In genomic region chr17:40482722-40483121, GRCh38 we compare ENCODE assay signal across 16 cellular contexts. TPM values are rescaled to one million over a fixed set of nuclear protein-coding genes. Genes with fewer than 3 reads are reported as not detected.
DNase-seq lines count a peak whose midpoint lies in the region; ATAC-seq and TF ChIP-seq lines count a peak whose summit lies in the region.
"Had no signal": no experiment of that assay in that cellular context is flagged by ENCODE, and none has a peak within 500 bp of the region (broad histone marks: within the 10 kb centered on the region; RNA-seq: fewer than 3 reads in every experiment).

No MANE protein-coding gene starts in this region.

- H3K36me3 Mint-ChIP-seq in activated CD4-positive, alpha-beta T cell treated with anti-CD3 and anti-CD28 coated beads, Interleukin-2, amount 10 ng/mL, durations not matched to agents 7 days and 5 days (ENCODE audit: low read depth), result peaks cover 11% of the 10 kb centered on the region

- no peaks in the 10 kb centered on the region for H3K9me3 Mint-ChIP-seq in activated CD4-positive, alpha-beta T cell treated with anti-CD3 and anti-CD28 coated beads, Interleukin-2, amount 10 ng/mL, durations not matched to agents 7 days and 5 days

- intact Hi-C loops in breast epithelium (cut with DNase I; ENCODE audit: low total_unique reads), result no loop called here

- peaks cover 5 to 11% of the 10 kb centered on the region in 2 donors for H3K4me1 ChIP-seq in breast epithelium
- peaks cover 32% of the 10 kb centered on the region for H3K4me1 ChIP-seq in osteoblast (ENCODE audit: insufficient read depth, low read length)
- H3K4me1 ChIP-seq: adrenal gland, right lobe of liver had no signal

- H3K27ac Mint-ChIP-seq in activated CD4-positive, alpha-beta T cell treated with anti-CD3 and anti-CD28 coated beads, Interleukin-2, amount 10 ng/mL, durations not matched to agents 7 days and 5 days, result peak overlapping the region; percentile 98

- no peak for ATAC-seq in HG02852 (IDR thresholded peaks at IDR 0.05; ENCODE audit: unreplicated experiment)
- ATAC-seq: right lobe of liver had no signal

- H3K4me2 ChIP-seq in osteoblast (ENCODE audit: insufficient read depth, low read length), result no peak overlapping the region

- no peak for DNase-seq in activated CD4-positive, alpha-beta T cell treated with anti-CD3 and anti-CD28 coated beads, Interleukin-2, amount 10 ng/mL, durations not matched to agents 7 days and 5 days
- no peak for DNase-seq in activated CD4-positive, alpha-beta T cell treated with anti-CD3 and anti-CD28 coated beads for 1 hour
- DNase-seq in SW480 (ENCODE audit: low spot score) (peak; percentile 76), breast epithelium (ENCODE audit: low spot score in 2 of 2) (no peak), osteoblast (ENCODE audit: insufficient read length, low spot score, missing footprints) (peak; percentile 79), cerebellar nuclear complex (lab: John Stamatoyannopoulos, UW) (no peak), ureter (ENCODE audit: low spot score) (no peak)
- DNase-seq: activated CD8-positive, alpha-beta memory T cell treated with anti-CD3 and anti-CD28 coated beads, Interleukin-2, amount 50 U/mL, for 48 hours; adrenal gland; COR-L47; NCI-H1436; right lobe of liver; stimulated activated CD4-positive, alpha-beta T cell treated with anti-CD3 and anti-CD28 coated beads, Interleukin-2, amount 100 ng/mL, for 24 hours had no signal

- H3K27me3 ChIP-seq in breast epithelium (no peaks in the 10 kb centered on the region), osteoblast (ENCODE audit: insufficient read depth, low read length) (no peaks in the 10 kb centered on the region)
- H3K27me3 ChIP-seq: adrenal gland, right lobe of liver, tibial nerve had no signal

- peaks cover 93% of the 10 kb centered on the region for H3K4me1 Mint-ChIP-seq in activated CD4-positive, alpha-beta T cell treated with anti-CD3 and anti-CD28 coated beads, Interleukin-2, amount 10 ng/mL, durations not matched to agents 7 days and 5 days

- H3K4me3 Mint-ChIP-seq in activated CD4-positive, alpha-beta T cell treated with anti-CD3 and anti-CD28 coated beads, Interleukin-2, amount 10 ng/mL, durations not matched to agents 7 days and 5 days, result no peak overlapping the region

- CTCF ChIA-PET in activated CD4-positive, alpha-beta T cell treated with anti-CD3 and anti-CD28 coated beads, Interleukin-2, amount 10 ng/mL, durations not matched to agents 7 days and 5 days (lab: Charles Lee), result interaction anchor here (0.6 to 1.2 kb wide), 3 partner anchors 17 to 335 kb away, joined by 3 read pairs; no protein-coding TSS in a partner anchor

- no peaks in the 10 kb centered on the region for H3K27me3 Mint-ChIP-seq in activated CD4-positive, alpha-beta T cell treated with anti-CD3 and anti-CD28 coated beads, Interleukin-2, amount 10 ng/mL, durations not matched to agents 7 days and 5 days

- H3K36me3 ChIP-seq in breast epithelium, result no peaks in the 10 kb centered on the region
- no peaks in the 10 kb centered on the region for H3K36me3 ChIP-seq in osteoblast (ENCODE audit: insufficient read depth, low read length)
- H3K36me3 ChIP-seq: adrenal gland, right lobe of liver, tibial nerve had no signal

- TF ChIP-seq CTCF in breast epithelium (IDR thresholded peaks at IDR 0.05) (no peak), osteoblast (IDR thresholded peaks at IDR 0.05; ENCODE audit: extremely low read depth, low read depth, low read length) (no peak)

- H3K9me3 ChIP-seq in breast epithelium, result no peaks in the 10 kb centered on the region
- no peaks in the 10 kb centered on the region for H3K9me3 ChIP-seq in osteoblast (ENCODE audit: low read depth, low read length)
- H3K9me3 ChIP-seq: adrenal gland, right lobe of liver, tibial nerve had no signal

- H4K20me1 ChIP-seq in osteoblast (ENCODE audit: insufficient read depth, low read length), result no peaks in the 10 kb centered on the region

- H3K79me2 ChIP-seq in osteoblast (ENCODE audit: insufficient read depth, low read length), result no peaks in the 10 kb centered on the region

- TF ChIP-seq POLR2A in breast epithelium (IDR thresholded peaks at IDR 0.05), result no peak

- H3K4me3 ChIP-seq in breast epithelium, result no peak overlapping the region
- H3K4me3 ChIP-seq in osteoblast (ENCODE audit: insufficient read depth, low read length), result no peak overlapping the region
- H3K4me3 ChIP-seq: adrenal gland, right lobe of liver, tibial nerve had no signal

- POLR2A ChIA-PET in activated CD4-positive, alpha-beta T cell treated with anti-CD3 and anti-CD28 coated beads, Interleukin-2, amount 10 ng/mL, durations not matched to agents 7 days and 5 days (lab: Charles Lee), result no interaction called here

- H2AFZ ChIP-seq in osteoblast (ENCODE audit: low read length), result no peak overlapping the region

- H3K27ac ChIP-seq in breast epithelium, result peak overlapping the region; percentile 26 to 55
- peak overlapping the region; percentile 97 for H3K27ac ChIP-seq in osteoblast (ENCODE audit: low read depth, low read length)
- H3K27ac ChIP-seq: adrenal gland, right lobe of liver, tibial nerve had no signal

RNA-seq across cellular contexts. Expression of gene TNS4, which starts 18.7 kb away (rescaled TPM):
- total RNA-seq in activated CD4-positive, alpha-beta T cell treated with anti-CD3 and anti-CD28 coated beads, Interleukin-2, amount 10 ng/mL, durations not matched to agents 7 days and 5 days, result 1 to 10 TPM; 3.5 to 3.7 TPM
- total RNA-seq in breast epithelium (10 to 100 TPM in 2 of 3 donors, not detected in 1; 30.5 to 52.2 TPM), osteoblast (under 0.01 and 0.29 TPM in 2 replicates), ureter (53.1 TPM)
- total RNA-seq: endothelial cell of umbilical vein, right lobe of liver had no signal

RNA-seq across cellular contexts. Expression of gene IGFBP4, which starts 39.5 kb away (rescaled TPM):
- total RNA-seq in activated CD4-positive, alpha-beta T cell treated with anti-CD3 and anti-CD28 coated beads, Interleukin-2, amount 10 ng/mL, durations not matched to agents 7 days and 5 days, result 10 to 100 TPM; 65.2 to 67.9 TPM
- total RNA-seq in breast epithelium, result 100 to 1,000 TPM; 191 to 893 (median 278) TPM
- total RNA-seq in osteoblast, result 666 and 801 TPM in 2 replicates
- total RNA-seq in ureter, result 505 TPM

Comparison
In these comparisons a context has a peak if more than half of its experiments do, and no peak if none do; other contexts are left out.
1. DNase-seq: peak in SW480 (single experiment) and osteoblast (single experiment); none in activated CD4-positive, alpha-beta T cell treated with anti-CD3 and anti-CD28 coated beads, Interleukin-2, amount 10 ng/mL, durations not matched to agents 7 days and 5 days (single experiment), activated CD4-positive, alpha-beta T cell treated with anti-CD3 and anti-CD28 coated beads for 1 hour (single experiment), breast epithelium (0 of 2), cerebellar nuclear complex (0 of 2) and ureter (single experiment).